Comparison of ENCODE assay signal across 23 cellular contexts in genomic region chr1:92948071-92948470, GRCh38.
"Had no signal": no experiment of that assay in that cellular context is flagged by ENCODE, and none has a peak within 500 bp of the region (broad histone marks: within the 10 kb centered on the region; RNA-seq: fewer than 3 reads in every experiment).

No MANE protein-coding gene starts in this region.

- H3K9ac ChIP-seq: KMS-11 had no signal

- H2AFZ ChIP-seq: PC-9 had no signal

- H3K9me3 ChIP-seq: adrenal gland had no signal

- H3K27ac Mint-ChIP-seq: activated CD4-positive, alpha-beta T cell treated with anti-CD3 and anti-CD28 coated beads for 36 hours; activated CD8-positive, alpha-beta T cell treated with anti-CD3 and anti-CD28 coated beads, Interleukin-2, amount 10 ng/mL, durations not matched to agents 7 days and 5 days; activated naive CD8-positive, alpha-beta T cell treated with anti-CD3 and anti-CD28 coated beads, Interleukin-2, amount 10 ng/mL, durations not matched to agents 7 days and 5 days had no signal

- H3K27ac ChIP-seq: adrenal gland, KMS-11, PC-9, VCaP had no signal

- DNase-seq: activated CD4-positive, alpha-beta T cell treated with anti-CD3 and anti-CD28 coated beads for 36 hours; activated CD4-positive, alpha-beta T cell treated with anti-CD3 and anti-CD28 coated beads, Interleukin-2, amount 50 U/mL, for 1 hour; activated CD8-positive, alpha-beta memory T cell treated with anti-CD3 and anti-CD28 coated beads, Interleukin-2, amount 50 U/mL, for 48 hours; activated CD8-positive, alpha-beta T cell treated with anti-CD3 and anti-CD28 coated beads, Interleukin-2, amount 10 ng/mL, durations not matched to agents 7 days and 5 days; activated naive CD4-positive, alpha-beta T cell treated with anti-CD3 and anti-CD28 coated beads, Interleukin-2, amount 50 U/mL, for 16 hours; activated naive CD8-positive, alpha-beta T cell treated with anti-CD3 and anti-CD28 coated beads, Interleukin-2, amount 10 ng/mL, durations not matched to agents 7 days and 5 days; activated T-cell treated with anti-CD3 and anti-CD28 coated beads, Interleukin-2, amount 50 U/mL, for 1 hour; adrenal gland; aorta; MV-4-11; NCI-H1092 treated with DMSO at 0.1 percent for 48 hours; NCI-H1436; NCI-H1694 treated with DMSO at 0.1 percent for 48 hours; NCI-H2029 treated with DMSO at 0.1 percent for 48 hours; NCI-H345; NCI-H510A; PC-9; SHP77 treated with DMSO at 0.1 percent for 48 hours; T-helper 2 cell; T1000 had no signal

- H3K27me3 Mint-ChIP-seq: activated CD4-positive, alpha-beta T cell treated with anti-CD3 and anti-CD28 coated beads for 36 hours; activated naive CD8-positive, alpha-beta T cell treated with anti-CD3 and anti-CD28 coated beads, Interleukin-2, amount 10 ng/mL, durations not matched to agents 7 days and 5 days; central memory CD8-positive, alpha-beta T cell had no signal

- H3K27me3 ChIP-seq: adrenal gland had no signal

- H3K4me3 ChIP-seq: adrenal gland, PC-9 had no signal

- ATAC-seq: activated CD4-positive, alpha-beta T cell treated with anti-CD3 and anti-CD28 coated beads for 36 hours; activated CD8-positive, alpha-beta T cell treated with anti-CD3 and anti-CD28 coated beads, Interleukin-2, amount 10 ng/mL, durations not matched to agents 7 days and 5 days had no signal

- H3K4me3 Mint-ChIP-seq: activated CD4-positive, alpha-beta T cell treated with anti-CD3 and anti-CD28 coated beads for 36 hours; activated CD8-positive, alpha-beta T cell treated with anti-CD3 and anti-CD28 coated beads, Interleukin-2, amount 10 ng/mL, durations not matched to agents 7 days and 5 days; activated naive CD8-positive, alpha-beta T cell treated with anti-CD3 and anti-CD28 coated beads, Interleukin-2, amount 10 ng/mL, durations not matched to agents 7 days and 5 days; central memory CD8-positive, alpha-beta T cell had no signal

- H3K9me3 Mint-ChIP-seq: activated naive CD8-positive, alpha-beta T cell treated with anti-CD3 and anti-CD28 coated beads, Interleukin-2, amount 10 ng/mL, durations not matched to agents 7 days and 5 days; central memory CD8-positive, alpha-beta T cell had no signal

- H3K4me2 ChIP-seq: KMS-11, PC-9 had no signal

- H3K36me3 ChIP-seq: adrenal gland had no signal
